ENCODE assay signal across 8 cellular contexts in genomic region chr7:39746162-39746782, GRCh38.
DNase-seq lines count a peak whose midpoint lies in the region; ATAC-seq and TF ChIP-seq lines count a peak whose summit lies in the region.

No MANE protein-coding gene starts in this region.

- 24% methylated on average over 11 of the region's 11 CpGs for WGBS in right lobe of liver (ENCODE audit: insufficient coverage, low coverage, low lambda C conversion rate, missing lambda C conversion rate)

- no peak for TF ChIP-seq POLR2A in right lobe of liver (IDR thresholded peaks at IDR 0.05)

- peaks cover 0 to 3% (median 0%) of the 10 kb centered on the region in 4 donors for H3K4me1 ChIP-seq in right lobe of liver

- H3K27ac ChIP-seq in coronary artery (no peak overlapping the region), right lobe of liver (no peak overlapping the region)

- H3K36me3 ChIP-seq in right lobe of liver: no peaks in the 10 kb centered on the region

- H3K4me3 ChIP-seq in coronary artery: no peak overlapping the region
- H3K4me3 ChIP-seq in right lobe of liver: no peak overlapping the region

- intact Hi-C loops in right lobe of liver (cut with DNase I): loop anchor here in 1 of 2 donors (10.0 kb wide), 1 partner anchor 171 kb away; no protein-coding TSS in a partner anchor

- peak; percentile 86 for DNase-seq in ELF-1 (ENCODE audit: low read depth, low spot score)
- DNase-seq in NCI-H226: peak; percentile 80
- DNase-seq in coronary artery (ENCODE audit: low spot score): peak; percentile 73
- peak; percentile 60 to 74 (median 67) for DNase-seq in right lobe of liver
- peak in 2 of 3 donors; percentile 26 to 30 for DNase-seq in stimulated activated CD4-positive, alpha-beta T cell treated with anti-CD3 and anti-CD28 coated beads, TNF-alpha, amount 100 ng/mL, for 48 hours (ENCODE audit: low read depth in 3 of 3)

- no peaks in the 10 kb centered on the region for H3K9me3 ChIP-seq in right lobe of liver

- ATAC-seq in HG02885 (IDR thresholded peaks at IDR 0.05; ENCODE audit: poor library complexity, unreplicated experiment) (peak; percentile 64), right lobe of liver (peak; percentile 93 to 95 (median 95)), HG03196 (IDR thresholded peaks at IDR 0.05; ENCODE audit: unreplicated experiment) (no peak)
- ATAC-seq in activated CD4-positive, CD25-positive, alpha-beta regulatory T cell treated with anti-CD3 and anti-CD28 coated beads, Interleukin-2, amount 50 U/mL, for 24 hours: peak; percentile 53

- no peaks in the 10 kb centered on the region for H3K27me3 ChIP-seq in right lobe of liver

- TF ChIP-seq CTCF in coronary artery (IDR thresholded peaks at IDR 0.05) (peak; percentile 57), right lobe of liver (IDR thresholded peaks at IDR 0.05) (peak; percentile 72 to 80 (median 76))

Comparison
In these comparisons a context has a peak if more than half of its experiments do, and no peak if none do; other contexts are left out.
1. DNase-seq: peak in every context shown above with its lines; median percentile 86 in ELF-1; 80 in NCI-H226; 73 in coronary artery; 67 in right lobe of liver; 28 in stimulated activated CD4-positive, alpha-beta T cell treated with anti-CD3 and anti-CD28 coated beads, TNF-alpha, amount 100 ng/mL, for 48 hours.